20 cellular contexts compared by ENCODE assay signal in the genomic region with DNA sequence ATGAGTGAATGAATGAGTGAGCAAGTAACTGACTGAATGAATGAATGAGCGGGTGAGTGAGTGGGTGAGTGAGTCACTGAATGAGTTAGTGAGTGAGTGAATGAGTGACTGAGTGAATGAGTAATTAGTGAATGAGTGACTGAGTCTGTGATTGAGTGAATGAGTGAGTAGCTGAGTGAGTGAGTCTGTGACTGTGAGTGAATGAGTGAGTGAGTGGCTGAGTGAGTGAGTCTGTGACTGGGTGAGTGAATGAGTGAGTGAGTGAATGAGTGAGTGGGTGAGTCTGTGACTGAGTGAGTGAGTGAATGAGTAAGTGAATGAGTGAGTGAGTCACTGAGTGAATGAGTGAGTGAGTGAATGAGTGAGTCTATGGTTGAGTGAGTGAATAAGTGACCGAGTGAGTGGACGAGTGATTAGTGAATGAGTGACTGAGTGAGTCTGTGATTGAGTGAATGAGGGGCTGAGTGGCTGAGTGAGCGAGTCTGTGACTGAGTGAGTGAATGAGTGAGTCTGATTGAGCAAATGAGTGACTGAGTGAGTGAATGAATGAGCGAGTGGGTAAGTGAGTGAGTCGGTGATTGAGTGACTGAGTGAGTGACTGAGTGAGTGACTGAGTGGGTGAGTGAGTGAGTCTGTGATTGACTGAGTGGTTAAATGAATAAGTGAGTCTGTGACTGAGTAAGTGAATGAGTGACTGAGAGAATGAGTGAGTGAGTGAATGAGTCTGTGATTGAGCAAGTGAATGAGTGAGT.
DNase-seq lines count a peak whose midpoint lies in the region; ATAC-seq, FAIRE-seq and TF ChIP-seq lines count a peak whose summit lies in the region.
"Had no signal": no experiment of that assay in that cellular context is flagged by ENCODE, and none has a peak within 500 bp of the region (broad histone marks: within the 10 kb centered on the region; RNA-seq: fewer than 3 reads in every experiment).

No MANE protein-coding gene starts in this region.

- H4K8ac ChIP-seq in IMR-90 (ENCODE audit: low read depth in 2 of 2, low read length in 2 of 2): 0 out of 4 replicates have a peak overlapping the region, but pooled peaks of 1 of the 2 experiments have one; percentile 19
- no peak overlapping the region for H4K8ac ChIP-seq in H1 (ENCODE audit: extremely low read depth, insufficient read depth, low read length)

- DNase-seq in activated naive CD4-positive, alpha-beta T cell treated with anti-CD3 and anti-CD28 coated beads, Interleukin-2, amount 50 U/mL, for 72 hours (ENCODE audit: low spot score in 2 of 2): no peak
- no peak for DNase-seq in activated naive CD4-positive, alpha-beta T cell treated with anti-CD3 and anti-CD28 coated beads, Interleukin-2, amount 50 U/mL, for 16 hours
- DNase-seq in IMR-90 (no peak), H1 (ENCODE audit: low read depth in 1 of 2, low spot score in 2 of 2) (no peak), NCI-H1436 (lab: John Stamatoyannopoulos, UW) (no peak), heart right ventricle (no peak), NCI-H2107 treated with DMSO at 0.1 percent for 48 hours (lab: John Stamatoyannopoulos, UW; ENCODE audit: unreplicated experiment) (no peak)
- DNase-seq: BE2C, DMS53, GDM1, H7, NCI-H1105, NCI-H2029 treated with DMSO at 0.1 percent for 48 hours, NCI-H2171, OCI-M1 had no signal

- no peaks in the 10 kb centered on the region for H3K79me2 ChIP-seq in H1 (ENCODE audit: control insufficient read depth in 1 of 2, insufficient read depth in 2 of 2, low read length in 2 of 2)

- ATAC-seq in activated naive CD4-positive, alpha-beta T cell treated with anti-CD3 and anti-CD28 coated beads, Interleukin-2, amount 50 U/mL, for 72 hours: peak; percentile 61 to 79
- ATAC-seq in IMR-90 (ENCODE audit: low read depth) (no peak), heart right ventricle (no peak)
- ATAC-seq: Right ventricle myocardium inferior had no signal

- FAIRE-seq in H1 (lab: Jason Lieb, UNC): no peak
- FAIRE-seq: D721Med, RCC 7860 had no signal

- H3K36me3 ChIP-seq in IMR-90 (ENCODE audit: control insufficient read depth, insufficient read depth, low read length) (no peaks in the 10 kb centered on the region), H1 (ENCODE audit: control insufficient read depth in 2 of 4, insufficient read depth in 4 of 4, low read length in 3 of 4) (no peaks in the 10 kb centered on the region), heart right ventricle (no peaks in the 10 kb centered on the region)
- H3K36me3 ChIP-seq: BE2C had no signal

- no TSS peak for BruUV-seq in IMR-90 (replicated peaks; lab: Mats Ljungman, UMichigan)

- peak overlapping the region; percentile 72; the same call in 1 of the 2 replicates for H2BK120ac ChIP-seq in IMR-90 (ENCODE audit: low read depth, low read length)
- no peak overlapping the region for H2BK120ac ChIP-seq in H1 (replicated peaks; ENCODE audit: low read depth, low read length)

- peak overlapping the region; percentile 84; the same call in 1 of the 2 replicates for H2AK5ac ChIP-seq in IMR-90 (ENCODE audit: low read depth, low read length)
- H2AK5ac ChIP-seq in H1 (ENCODE audit: low read depth, low read length): no peak overlapping the region

- no peak for TF ChIP-seq CTCF in IMR-90 (conservative IDR thresholded peaks at IDR 0.05; ENCODE audit: low read depth, low read length)
- no peak for TF ChIP-seq CTCF in H1 (IDR thresholded peaks at IDR 0.05; ENCODE audit: control extremely low read depth in 1 of 3, insufficient read depth in 1 of 3, low read depth in 1 of 3, low read length in 3 of 3)
- TF ChIP-seq CTCF in heart right ventricle (IDR thresholded peaks at IDR 0.05): no peak

- peaks cover 4% of the 10 kb centered on the region for H3K4me1 ChIP-seq in IMR-90 (ENCODE audit: control insufficient read depth, insufficient read depth, low read length)
- peaks cover 0 to 9% (median 3%) of the 10 kb centered on the region in 4 experiments; a peak in 5 of 7 replicates for H3K4me1 ChIP-seq in H1 (replicated peaks in 1 of 4; ENCODE audit: control insufficient read depth in 3 of 4, insufficient read depth in 4 of 4, low read length in 3 of 4)
- H3K4me1 ChIP-seq in heart right ventricle: peaks cover 0 to 23% (median 0%) of the 10 kb centered on the region in 9 donors

- 86 to 100% methylated on average over 1 to 6 of the region's 6 CpGs for WGBS in IMR-90 (ENCODE audit: extremely low coverage in 2 of 2, insufficient read length in 1 of 2), 2 experiments
- WGBS in H1 (ENCODE audit: extremely low coverage in 1 of 2, insufficient coverage in 1 of 2, insufficient read length in 1 of 2, insufficient replicate concordance in 2 of 2, low coverage in 1 of 2, low lambda C conversion rate in 2 of 2, missing lambda C conversion rate in 1 of 2), 2 experiments: 93% methylated on average over 6 of the region's 6 CpGs; no CpG with 5 or more reads in 1 of the 2 experiments
- WGBS in heart right ventricle, 2 donors: 94 to 98% methylated on average over 6 of the region's 6 CpGs

- peak overlapping the region; percentile 33 for H2AK9ac ChIP-seq in IMR-90 (replicated peaks; ENCODE audit: low read depth, low read length, poor library complexity)

- TF ChIP-seq RAD21 in IMR-90 (IDR thresholded peaks at IDR 0.05; ENCODE audit: low read length) (no peak), H1 (IDR thresholded peaks at IDR 0.05 in 1 of 2, conservative IDR thresholded peaks at IDR 0.05 in 1 of 2; ENCODE audit: low read depth in 2 of 2, low read length in 2 of 2) (no peak)

- H3K9ac ChIP-seq in IMR-90 (ENCODE audit: low read depth, low read length) (no peak overlapping the region), H1 (replicated peaks in 1 of 4; ENCODE audit: extremely low read depth in 1 of 4, low read depth in 3 of 4, low read length in 3 of 4) (no peak overlapping the region)
- H3K9ac ChIP-seq: KMS-11 had no signal

- H2AFZ ChIP-seq in IMR-90 (replicated peaks; ENCODE audit: low read length, poor library complexity) (no peak overlapping the region), H1 (ENCODE audit: low read length) (no peak overlapping the region)

- CTCF ChIA-PET in IMR-90 (lab: Yijun Ruan, JAX) (no interaction called here), H1 (lab: Charles Lee; ENCODE audit: partially characterized antibody) (no interaction called here)

- peaks cover 4% of the 10 kb centered on the region for H3K9me1 ChIP-seq in IMR-90 (ENCODE audit: insufficient read depth, low read length)

- H2BK20ac ChIP-seq in IMR-90 (ENCODE audit: low read depth, low read length) (peak overlapping the region; percentile 65; the same call in 1 of the 2 replicates), H1 (ENCODE audit: low read length) (no peak overlapping the region)

- no peak for TF ChIP-seq EP300 in H1 (IDR thresholded peaks at IDR 0.05; ENCODE audit: borderline replicate concordance in 1 of 2, low read depth in 2 of 2, low read length in 2 of 2)

- H3K27ac Mint-ChIP-seq in activated naive CD4-positive, alpha-beta T cell treated with anti-CD3 and anti-CD28 coated beads, Interleukin-2, amount 50 U/mL, for 72 hours: no peak overlapping the region

- H3K79me1 ChIP-seq in IMR-90 (ENCODE audit: low read depth in 1 of 2, low read length in 2 of 2) (no peaks in the 10 kb centered on the region), H1 (ENCODE audit: low read depth, low read length) (no peaks in the 10 kb centered on the region)

- TF ChIP-seq POLR2A in IMR-90 (IDR thresholded peaks at IDR 0.05; ENCODE audit: low read depth, low read length) (no peak), H1 (IDR thresholded peaks at IDR 0.05; ENCODE audit: control extremely low read depth in 1 of 2, low read depth in 2 of 2, low read length in 2 of 2) (no peak)

- H4K5ac ChIP-seq in IMR-90 (ENCODE audit: low read depth, low read length) (no peak overlapping the region), H1 (ENCODE audit: insufficient read length, low read depth, low read length) (no peak overlapping the region)

- H3K4me3 ChIP-seq in IMR-90 (ENCODE audit: insufficient read depth, low read depth, low read length) (no peak overlapping the region), H1 (ENCODE audit: extremely low read depth in 1 of 4, insufficient read depth in 2 of 4, low read depth in 3 of 4, low read length in 4 of 4) (no peak overlapping the region), heart right ventricle (no peak overlapping the region)

- intact Hi-C loops in IMR-90 (cut with micrococcal nuclease) (no loop called here), heart right ventricle (cut with DNase I) (no loop called here)

- H3K14ac ChIP-seq in IMR-90 (replicated peaks; ENCODE audit: low read depth, low read length) (peak overlapping the region; percentile 65; the same call in 1 of the 2 replicates), H1 (ENCODE audit: insufficient read length) (no peak overlapping the region)

- peak overlapping the region; percentile 47; the same call in 1 of the 3 replicates for H2BK15ac ChIP-seq in IMR-90 (ENCODE audit: low read depth, low read length)
- no peak overlapping the region for H2BK15ac ChIP-seq in H1 (ENCODE audit: low read length)

- POLR2A ChIA-PET in IMR-90 (lab: Charles Lee; ENCODE audit: unreplicated experiment) (no interaction called here), H1 (lab: Charles Lee; ENCODE audit: partially characterized antibody) (no interaction called here)

- peaks cover 9% of the 10 kb centered on the region; the same call in 1 of the 2 replicates for H3K23me2 ChIP-seq in H1 (ENCODE audit: low read depth, low read length)

- no peak overlapping the region for H3K18ac ChIP-seq in IMR-90 (ENCODE audit: low read depth, low read length)
- no peak overlapping the region for H3K18ac ChIP-seq in H1 (ENCODE audit: extremely low read depth, low read length)

- no peaks in the 10 kb centered on the region for H3K9me3 ChIP-seq in IMR-90 (ENCODE audit: control insufficient read depth, insufficient read depth, low read length)
- H3K9me3 ChIP-seq in H1 (ENCODE audit: insufficient read depth in 2 of 2, low read depth in 1 of 2, low read length in 1 of 2): no peaks in the 10 kb centered on the region
- no peaks in the 10 kb centered on the region for H3K9me3 ChIP-seq in heart right ventricle
- H3K9me3 ChIP-seq: BE2C had no signal

- H3K4me2 ChIP-seq in IMR-90 (ENCODE audit: low read depth, low read length): no peak overlapping the region
- H3K4me2 ChIP-seq in H1 (ENCODE audit: insufficient read depth in 1 of 2, low read depth in 2 of 2, low read length in 2 of 2): no peak overlapping the region
- H3K4me2 ChIP-seq: KMS-11 had no signal

- H2BK5ac ChIP-seq in IMR-90 (ENCODE audit: low read depth, low read length, poor library complexity, severe bottlenecking) (no peak overlapping the region), H1 (ENCODE audit: low read depth, low read length) (no peak overlapping the region)

- no peak overlapping the region for H2BK12ac ChIP-seq in H1 (ENCODE audit: low read depth, low read length)

- peaks cover 3% of the 10 kb centered on the region; the same call in 1 of the 2 replicates for H4K20me1 ChIP-seq in IMR-90 (ENCODE audit: insufficient read depth, low read length)
- H4K20me1 ChIP-seq in H1 (replicated peaks in 1 of 2; ENCODE audit: control insufficient read depth in 1 of 2, insufficient read depth in 2 of 2, low read length in 2 of 2): no peaks in the 10 kb centered on the region

- in situ Hi-C loops in IMR-90 (cut with MboI; ENCODE audit: low sequenced_read_pairs): no loop called here

- no peak overlapping the region for H3K56ac ChIP-seq in IMR-90 (ENCODE audit: extremely low read depth, insufficient read depth, low read length)
- H3K56ac ChIP-seq in H1 (replicated peaks; ENCODE audit: insufficient read length, low read depth, low read length): no peak overlapping the region

- H3K23ac ChIP-seq in IMR-90 (ENCODE audit: low read depth, low read length): no peak overlapping the region
- H3K23ac ChIP-seq in H1 (ENCODE audit: insufficient read length): no peak overlapping the region

- no peak overlapping the region for H4K91ac ChIP-seq in IMR-90 (ENCODE audit: insufficient read depth, low read depth, low read length)
- H4K91ac ChIP-seq in H1 (replicated peaks; ENCODE audit: insufficient read length, low read length): no peak overlapping the region

- peaks cover 9% of the 10 kb centered on the region for H3K27me3 ChIP-seq in IMR-90 (ENCODE audit: control insufficient read depth, insufficient read depth, low read length)
- H3K27me3 ChIP-seq in H1 (replicated peaks in 1 of 4; ENCODE audit: control insufficient read depth in 3 of 4, extremely low read depth in 1 of 4, insufficient read depth in 3 of 4, low read length in 3 of 4): no peaks in the 10 kb centered on the region
- peaks cover 0 to 42% (median 32%) of the 10 kb centered on the region in 7 donors for H3K27me3 ChIP-seq in heart right ventricle
- H3K27me3 ChIP-seq: BE2C had no signal

- dilution Hi-C loops in IMR-90 (cut with HindIII; ENCODE audit: low sequenced_read_pairs, unreplicated experiment): no loop called here

- peak overlapping the region; percentile 65; the same call in 1 of the 2 replicates for H3K4ac ChIP-seq in IMR-90 (ENCODE audit: low read depth, low read length)
- H3K4ac ChIP-seq in H1 (replicated peaks; ENCODE audit: insufficient read length, low read depth, low read length): no peak overlapping the region

- H3K27ac ChIP-seq in IMR-90 (ENCODE audit: insufficient read depth, low read length): no peak overlapping the region
- H3K27ac ChIP-seq in H1 (ENCODE audit: low read depth, low read length): no peak overlapping the region
- no peak overlapping the region for H3K27ac ChIP-seq in heart right ventricle
- H3K27ac ChIP-seq: HL-60, KMS-11 had no signal

- H3K9me3 Mint-ChIP-seq in activated naive CD4-positive, alpha-beta T cell treated with anti-CD3 and anti-CD28 coated beads, Interleukin-2, amount 50 U/mL, for 72 hours: peaks cover under 1 to 1% of the 10 kb centered on the region in 2 donors

- H3K36me3 Mint-ChIP-seq in activated naive CD4-positive, alpha-beta T cell treated with anti-CD3 and anti-CD28 coated beads, Interleukin-2, amount 50 U/mL, for 72 hours: no peaks in the 10 kb centered on the region

Comparison
In these comparisons a context has a peak if more than half of its experiments do, and no peak if none do; other contexts are left out.
1. ATAC-seq: peak in activated naive CD4-positive, alpha-beta T cell treated with anti-CD3 and anti-CD28 coated beads, Interleukin-2, amount 50 U/mL, for 72 hours (2 of 2); none in IMR-90 (single experiment) and heart right ventricle (0 of 8).